In genomic region chr15:82551646-82552247, GRCh38 we compare ENCODE assay signal across 21 cellular contexts. TPM values are rescaled to one million over a fixed set of nuclear protein-coding genes. Genes with fewer than 3 reads are reported as not detected.
DNase-seq lines count a peak whose midpoint lies in the region; ATAC-seq and TF ChIP-seq lines count a peak whose summit lies in the region.
"Had no signal": no experiment of that assay in that cellular context is flagged by ENCODE, and none has a peak within 500 bp of the region (broad histone marks: within the 10 kb centered on the region; RNA-seq: fewer than 3 reads in every experiment).

No MANE protein-coding gene starts in this region.

- no peaks in the 10 kb centered on the region for H3K79me2 ChIP-seq in mesendoderm (ENCODE audit: control insufficient read depth, insufficient read depth, low read length)
- H3K79me2 ChIP-seq: parathyroid adenoma had no signal

- H3K4me1 ChIP-seq in mesendoderm (ENCODE audit: control insufficient read depth, low read depth, low read length) (no peaks in the 10 kb centered on the region), left ventricle myocardium inferior (no peaks in the 10 kb centered on the region)
- H3K4me1 ChIP-seq: colonic mucosa, gastroesophageal sphincter, lower lobe of right lung, parathyroid adenoma, thyroid gland had no signal

- H3K56ac ChIP-seq in mesendoderm (ENCODE audit: low read length), result no peak overlapping the region

- no peak for TF ChIP-seq CTCF in left ventricle myocardium inferior (IDR thresholded peaks at IDR 0.05; ENCODE audit: borderline replicate concordance)

- no peak overlapping the region for H3K4ac ChIP-seq in mesendoderm (ENCODE audit: low read depth, low read length)

- ATAC-seq in GM18868 (IDR thresholded peaks at IDR 0.05; ENCODE audit: unreplicated experiment) (peak; percentile 41), HG02588 (IDR thresholded peaks at IDR 0.05; ENCODE audit: unreplicated experiment) (peak; percentile 56), HG03457 (IDR thresholded peaks at IDR 0.05; ENCODE audit: unreplicated experiment) (no peak), HG03097 (IDR thresholded peaks at IDR 0.05; ENCODE audit: low FRiP score, unreplicated experiment) (no peak)
- ATAC-seq: gastroesophageal sphincter; lower lobe of right lung; naive thymus-derived CD8-positive, alpha-beta T cell had no signal

- H3K4me2 ChIP-seq in mesendoderm (ENCODE audit: low read length), result no peak overlapping the region

- no peak overlapping the region for H2BK120ac ChIP-seq in mesendoderm (ENCODE audit: low read depth, low read length)

- H2BK15ac ChIP-seq in mesendoderm (replicated peaks; ENCODE audit: low read depth), result no peak overlapping the region

- H3K18ac ChIP-seq in mesendoderm (ENCODE audit: low read length), result no peak overlapping the region

- H3K23ac ChIP-seq in mesendoderm (ENCODE audit: low read length), result no peak overlapping the region

- H3K9ac ChIP-seq in mesendoderm (ENCODE audit: low read length), result no peak overlapping the region
- H3K9ac ChIP-seq: parathyroid adenoma had no signal

- H3K27me3 ChIP-seq in mesendoderm (ENCODE audit: insufficient read depth, low read length, poor library complexity) (peaks cover 2% of the 10 kb centered on the region), left ventricle myocardium inferior (ENCODE audit: low read depth) (peaks cover 5% of the 10 kb centered on the region)
- H3K27me3 ChIP-seq: colonic mucosa, gastroesophageal sphincter, thyroid gland had no signal

- H3K79me1 ChIP-seq in mesendoderm (ENCODE audit: low read length), result no peaks in the 10 kb centered on the region

- H3K36me3 ChIP-seq in mesendoderm (ENCODE audit: control insufficient read depth, insufficient read depth, low read length) (no peaks in the 10 kb centered on the region), left ventricle myocardium inferior (no peaks in the 10 kb centered on the region)
- H3K36me3 ChIP-seq: colonic mucosa, lower lobe of right lung, thyroid gland had no signal

- no peaks in the 10 kb centered on the region for H3K9me3 ChIP-seq in left ventricle myocardium inferior (replicated peaks)
- H3K9me3 ChIP-seq: colonic mucosa, gastroesophageal sphincter, lower lobe of right lung, thyroid gland had no signal

- no peak overlapping the region for H3K27ac ChIP-seq in mesendoderm (ENCODE audit: low read depth, low read length)
- H3K27ac ChIP-seq in left ventricle myocardium inferior (replicated peaks), result no peak overlapping the region
- H3K27ac ChIP-seq: colonic mucosa, gastroesophageal sphincter, lower lobe of right lung, parathyroid adenoma, thyroid gland had no signal

- no peak overlapping the region for H4K8ac ChIP-seq in mesendoderm (ENCODE audit: low read depth, low read length)

- no CpG with 5 or more reads among the region's 5 CpGs for WGBS in mesendoderm (ENCODE audit: extremely low coverage, insufficient coverage, low lambda C conversion rate)

- H3K4me3 ChIP-seq in mesendoderm (ENCODE audit: low read length), result no peak overlapping the region
- no peak overlapping the region for H3K4me3 ChIP-seq in left ventricle myocardium inferior
- H3K4me3 ChIP-seq: colonic mucosa, gastroesophageal sphincter, lower lobe of right lung, thyroid gland had no signal

- no peak overlapping the region for H4K5ac ChIP-seq in mesendoderm (ENCODE audit: low read length)

- intact Hi-C loops in left ventricle myocardium inferior (cut with micrococcal nuclease), result no loop called here

- no peak overlapping the region for H2AK5ac ChIP-seq in mesendoderm (ENCODE audit: low read length)

- H2BK5ac ChIP-seq in mesendoderm (ENCODE audit: low read length), result no peak overlapping the region

- DNase-seq in OCI-M1 (lab: John Stamatoyannopoulos, UW) (peak; percentile 6), mesendoderm (peak; percentile 49), SIG-M5 (lab: John Stamatoyannopoulos, UW) (no peak), left ventricle myocardium inferior (no peak)
- DNase-seq: activated CD4-positive, alpha-beta T cell treated with anti-CD3 and anti-CD28 coated beads for 4 hours; activated CD8-positive, alpha-beta memory T cell treated with anti-CD3 and anti-CD28 coated beads, Interleukin-2, amount 50 U/mL, for 48 hours; activated naive CD4-positive, alpha-beta T cell treated with Interleukin-2 at 50 U/mL for 16 hours; colonic mucosa; Kasumi-1; lower lobe of right lung; naive thymus-derived CD8-positive, alpha-beta T cell; NCI-H146; NCI-H446; T1000; thyroid gland had no signal

RNA-seq across cellular contexts. Expression of gene RPS17, which starts 11.5 kb away (rescaled TPM):
- polyA plus RNA-seq in mesendoderm (2013, experiment 1 of 2), result 4,887 TPM
- polyA plus RNA-seq in mesendoderm (2013, experiment 2 of 2), result 4,912 TPM
- 800 TPM for total RNA-seq in left ventricle myocardium inferior

Comparison
In these comparisons a context has a peak if more than half of its experiments do, and no peak if none do; other contexts are left out.
1. ATAC-seq: peak in GM18868 (single experiment) and HG02588 (single experiment); none in HG03457 (single experiment) and HG03097 (single experiment).
2. DNase-seq: peak in OCI-M1 (single experiment) and mesendoderm (single experiment); none in SIG-M5 (single experiment) and left ventricle myocardium inferior (single experiment).